1 cellular context compared by ENCODE assay signal in genomic region chr22:16803255-16803917, GRCh38.
TF ChIP-seq lines count a peak whose summit lies in the region.

No MANE protein-coding gene starts in this region.

TF ChIP-seq in K562, 482 proteins besides CTCF, POLR2A, EP300 and RAD21 (continues in another document):
- TF ChIP-seq MITF (IDR thresholded peaks at IDR 0.05) (no peak), CGGBP1 (CRISPR knock-in tag; IDR thresholded peaks at IDR 0.05) (no peak), ZNF639 (CRISPR knock-in tag; conservative IDR thresholded peaks at IDR 0.05 in 1 of 2, IDR thresholded peaks at IDR 0.05 in 1 of 2) (peak in 1 of 2 experiments; percentile 70; a peak in 2 of 4 replicates), ESRRA (IDR thresholded peaks at IDR 0.05; ENCODE audit: borderline replicate concordance, low read depth) (peak; percentile 41; the same call in 1 of the 2 replicates), CHD7 (IDR thresholded peaks at IDR 0.05; ENCODE audit: low read depth, low read length) (no peak), HINFP (tag; conservative IDR thresholded peaks at IDR 0.05; ENCODE audit: low read depth) (0 out of 2 replicates have a peak, but pooled peaks have one; percentile 47), RFX1 (IDR thresholded peaks at IDR 0.05) (peak; percentile 69), DMBX1 (CRISPR knock-in tag; IDR thresholded peaks at IDR 0.05; ENCODE audit: borderline replicate concordance) (peak; percentile 69; the same call in 1 of the 2 replicates), SMAD4 (CRISPR knock-in tag; conservative IDR thresholded peaks at IDR 0.05) (0 out of 2 replicates have a peak, but pooled peaks have one; percentile 29), ZNF76 (CRISPR knock-in tag; IDR thresholded peaks at IDR 0.05; ENCODE audit: borderline replicate concordance) (no peak), TAF7 (tag; IDR thresholded peaks at IDR 0.05) (peak; percentile 18; the same call in 1 of the 2 replicates), NR2C1 (IDR thresholded peaks at IDR 0.05) (no peak), NR2C1 (tag; IDR thresholded peaks at IDR 0.05) (peak; percentile 62; the same call in 1 of the 2 replicates), ZNF311 (CRISPR knock-in tag; IDR thresholded peaks at IDR 0.05) (0 out of 2 replicates have a peak, but pooled peaks have one; percentile 78), ZNF175 (CRISPR knock-in tag; IDR thresholded peaks at IDR 0.05; ENCODE audit: low read depth) (0 out of 2 replicates have a peak, but pooled peaks have one; percentile 46), NR3C1 (CRISPR knock-in tag; IDR thresholded peaks at IDR 0.05) (no peak), ZBTB34 (CRISPR knock-in tag; IDR thresholded peaks at IDR 0.05) (peak; percentile 47; the same call in 1 of the 2 replicates), TRIM25 (IDR thresholded peaks at IDR 0.05; ENCODE audit: borderline replicate concordance) (no peak), ZNF449 (CRISPR knock-in tag; IDR thresholded peaks at IDR 0.05) (peak; percentile 47; the same call in 1 of the 2 replicates), SIN3A (IDR thresholded peaks at IDR 0.05; ENCODE audit: borderline replicate concordance in 2 of 2, control insufficient read depth in 1 of 2, low read depth in 2 of 2, low read length in 2 of 2) (no peak), MECOM (CRISPR knock-in tag; IDR thresholded peaks at IDR 0.05) (peak; percentile 74), ATF6 (CRISPR knock-in tag; IDR thresholded peaks at IDR 0.05) (no peak), CREB3 (tag; conservative IDR thresholded peaks at IDR 0.05; ENCODE audit: low read depth) (0 out of 2 replicates have a peak, but pooled peaks have one; percentile 65)
